Comparison of ENCODE assay signal across 28 cellular contexts in the genomic region with DNA sequence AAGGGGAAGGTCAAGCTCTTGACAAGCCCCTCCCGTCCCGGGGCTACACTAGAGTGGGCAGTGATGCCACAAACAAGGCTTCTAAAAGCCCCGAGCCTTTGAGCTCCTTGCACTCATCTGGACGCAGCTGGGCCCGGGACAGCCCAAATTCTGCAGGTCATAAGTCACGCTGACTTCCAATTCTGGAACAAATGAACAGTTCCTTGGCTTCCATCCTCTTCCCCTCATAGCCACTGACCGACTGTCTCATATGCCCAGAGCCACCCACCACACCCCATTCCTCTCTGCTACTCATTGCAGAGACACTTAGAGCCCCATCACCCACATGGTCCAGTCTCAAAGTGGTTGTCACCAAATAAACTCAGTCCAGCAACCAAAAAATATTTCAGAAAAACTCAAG. TPM values are rescaled to one million over a fixed set of nuclear protein-coding genes. Genes with fewer than 3 reads are reported as not detected.
DNase-seq lines count a peak whose midpoint lies in the region; ATAC-seq and TF ChIP-seq lines count a peak whose summit lies in the region.
"Had no signal": no experiment of that assay in that cellular context is flagged by ENCODE, and none has a peak within 500 bp of the region (broad histone marks: within the 10 kb centered on the region; RNA-seq: fewer than 3 reads in every experiment).

No MANE protein-coding gene starts in this region.

- TF ChIP-seq CTCF in coronary artery (IDR thresholded peaks at IDR 0.05) (no peak), suprapubic skin (IDR thresholded peaks at IDR 0.05) (no peak)

- ATAC-seq in GM19328 (IDR thresholded peaks at IDR 0.05; ENCODE audit: unreplicated experiment) (no peak), HG02981 (IDR thresholded peaks at IDR 0.05; ENCODE audit: unreplicated experiment) (no peak)
- ATAC-seq: stimulated activated naive B cell treated with anti-CD40 and anti-IgM and Interleukin-4, amounts not matched to agents 10 μg/mL and 1 μg/mL and 100 μg/mL, for 72 hours had no signal

- peaks cover 21% of the 10 kb centered on the region for H3K4me1 ChIP-seq in suprapubic skin

- WGBS in suprapubic skin: 81% methylated on average over 7 of the region's 7 CpGs

- TF ChIP-seq POLR2A in suprapubic skin (IDR thresholded peaks at IDR 0.05): no peak

- H3K36me3 ChIP-seq in suprapubic skin: no peaks in the 10 kb centered on the region
- H3K36me3 ChIP-seq: ascending aorta, thyroid gland, WERI-Rb-1 had no signal

- H3K9me3 ChIP-seq in suprapubic skin: no peaks in the 10 kb centered on the region
- H3K9me3 ChIP-seq: ascending aorta, thyroid gland had no signal

- no peaks in the 10 kb centered on the region for H3K27me3 ChIP-seq in suprapubic skin
- H3K27me3 ChIP-seq: ascending aorta, thyroid gland had no signal

- H3K4me3 ChIP-seq in coronary artery: no peak overlapping the region
- no peak overlapping the region for H3K4me3 ChIP-seq in suprapubic skin
- H3K4me3 ChIP-seq: ascending aorta, thyroid gland had no signal

- peak; percentile 42 for DNase-seq in EH (ENCODE audit: low read depth)
- no peak for DNase-seq in coronary artery (ENCODE audit: low spot score)
- peak; percentile 26 for DNase-seq in myocyte (ENCODE audit: low read depth)
- DNase-seq in suprapubic skin (ENCODE audit: low spot score in 2 of 2): no peak
- DNase-seq in kidney glomerular epithelial cell (lab: John Stamatoyannopoulos, UW): no peak
- no peak for DNase-seq in pons (ENCODE audit: low spot score)
- DNase-seq: effector CD8-positive, alpha-beta T cell; erythroblast; HCEC 1CT; kidney; mesendoderm; MV-4-11; NCI-H2171 treated with DMSO at 0.1 percent for 48 hours; NCI-H524 treated with DMSO at 0.1 percent for 48 hours; posterior cingulate gyrus; small intestine; stimulated activated naive B cell treated with anti-CD40 and anti-IgM and Interleukin-4, amounts not matched to agents 10 μg/mL and 1 μg/mL and 100 μg/mL, for 72 hours; thyroid gland; WERI-Rb-1 had no signal

- H3K27ac ChIP-seq in coronary artery (peak overlapping the region; percentile 32 to 80), suprapubic skin (peak overlapping the region; percentile 69)
- H3K27ac ChIP-seq: RWPE1, WERI-Rb-1 had no signal

- no peak for TF ChIP-seq EP300 in suprapubic skin (IDR thresholded peaks at IDR 0.05)

RNA-seq across cellular contexts. Expression of gene PRELP, which starts 32.8 kb away (rescaled TPM):
- total RNA-seq in myocyte (0.11 and 0.31 TPM in 2 replicates), suprapubic skin (10 to 100 TPM in 3 of 4 donors, 1 to 10 TPM in 1; 6.4 to 34.7 (median 18.0) TPM)
- 1.2 TPM for polyA plus RNA-seq in myocyte (2012)
- total RNA-seq: G401 had no signal
- polyA plus RNA-seq: CD14-positive monocyte, neural cell had no signal

RNA-seq across cellular contexts. Expression of gene OPTC, which starts 51.1 kb away (rescaled TPM):
- not detected in 2 replicates for total RNA-seq in myocyte
- not detected for polyA plus RNA-seq in myocyte (2012)
- not detected for total RNA-seq in suprapubic skin
- total RNA-seq: ascending aorta, chondrocyte, frontal cortex, G401, kidney, thyroid gland had no signal
- polyA plus RNA-seq: CD14-positive monocyte, neural cell, small intestine had no signal

Comparison
In these comparisons a context has a peak if more than half of its experiments do, and no peak if none do; other contexts are left out.
1. DNase-seq: peak in EH (single experiment) and myocyte (single experiment); none in coronary artery (single experiment), suprapubic skin (0 of 2), kidney glomerular epithelial cell (single experiment) and pons (single experiment).